ENCODE assay signal across 12 cellular contexts in the genomic region with DNA sequence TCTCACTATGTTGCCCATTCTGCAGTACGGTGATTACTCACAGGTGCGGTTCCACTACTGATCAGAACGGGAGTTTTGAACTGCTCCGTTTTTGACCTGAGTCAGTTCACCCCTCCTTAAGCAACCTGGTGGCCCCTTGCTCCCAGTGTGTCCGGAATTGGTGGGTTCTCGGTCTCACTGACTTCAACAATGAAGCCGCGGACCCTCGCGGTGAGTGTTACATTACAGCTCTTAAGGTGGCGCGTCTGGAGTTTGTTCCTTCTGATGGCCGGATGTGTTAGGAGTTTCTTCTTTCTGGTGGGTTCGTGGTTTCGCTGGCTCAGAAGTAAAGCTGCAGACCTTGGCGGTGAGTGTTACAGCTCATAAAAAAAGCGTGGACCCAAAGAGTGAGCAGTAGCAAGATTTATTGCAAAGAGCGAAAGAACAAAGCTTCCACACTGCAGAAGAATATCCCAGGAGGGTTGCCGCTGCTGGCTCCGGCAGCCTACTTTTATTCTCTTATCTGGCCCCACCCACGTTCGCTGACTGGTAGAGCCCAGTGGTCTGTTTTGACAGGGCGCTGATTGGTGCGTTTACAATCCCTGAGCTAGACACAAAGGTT. TPM values are rescaled to one million over a fixed set of nuclear protein-coding genes. Genes with fewer than 3 reads are reported as not detected.
DNase-seq lines count a peak whose midpoint lies in the region; ATAC-seq, FAIRE-seq and TF ChIP-seq lines count a peak whose summit lies in the region.
"Had no signal": no experiment of that assay in that cellular context is flagged by ENCODE, and none has a peak within 500 bp of the region (broad histone marks: within the 10 kb centered on the region; RNA-seq: fewer than 3 reads in every experiment).

No MANE protein-coding gene starts in this region.

- H3K36me3 ChIP-seq in OCI-LY1 (ENCODE audit: insufficient read depth, low read length) (no peaks in the 10 kb centered on the region), mucosa of descending colon (ENCODE audit: low read depth) (no peaks in the 10 kb centered on the region)

- intact Hi-C loops in activated T-helper 2 cell treated with anti-CD3 and anti-CD28 coated beads, Interferon-gamma antibody, Interleukin-2, Interleukin-4, amounts not matched to agents 10 μg/mL and 5 μg/mL and 100 μg/mL, durations not matched to agents 14 hours and 24 hours and 36 hours (cut with micrococcal nuclease), result loop anchor here (2.0 kb wide), 1 partner anchor 183 kb away; no protein-coding TSS in a partner anchor
- intact Hi-C loops in mucosa of descending colon (cut with DNase I, micrococcal nuclease), result loop anchor here in 1 of 2 donors (10.0 kb wide), 2 partner anchors 109 to 189 kb away; no protein-coding TSS in a partner anchor

- TF ChIP-seq POLR2A in GM12891 (IDR thresholded peaks at IDR 0.05; ENCODE audit: low read depth, low read length), result no peak

- H3K9ac ChIP-seq in OCI-LY1 (ENCODE audit: low read length), result no peak overlapping the region

- no peaks in the 10 kb centered on the region for H3K27me3 ChIP-seq in OCI-LY1 (ENCODE audit: insufficient read depth, low read length)

- no peaks in the 10 kb centered on the region for H3K9me2 ChIP-seq in OCI-LY1 (ENCODE audit: low read depth, low read length)

- peak overlapping the region; percentile 25 for H3K4me2 ChIP-seq in OCI-LY1 (ENCODE audit: low read length)
- H3K4me2 ChIP-seq: smooth muscle cell had no signal

- H3K36me3 Mint-ChIP-seq in activated T-helper 2 cell treated with anti-CD3 and anti-CD28 coated beads, Interferon-gamma antibody, Interleukin-2, Interleukin-4, amounts not matched to agents 10 μg/mL and 5 μg/mL and 100 μg/mL, durations not matched to agents 14 hours and 24 hours and 36 hours (ENCODE audit: low read depth), result no peaks in the 10 kb centered on the region
- H3K36me3 Mint-ChIP-seq: mesothelial cell of epicardium had no signal

- peaks cover 5% of the 10 kb centered on the region for H3K27me3 Mint-ChIP-seq in activated T-helper 2 cell treated with anti-CD3 and anti-CD28 coated beads, Interferon-gamma antibody, Interleukin-2, Interleukin-4, amounts not matched to agents 10 μg/mL and 5 μg/mL and 100 μg/mL, durations not matched to agents 14 hours and 24 hours and 36 hours (ENCODE audit: low read depth)

- H4K20me1 ChIP-seq in OCI-LY1 (ENCODE audit: insufficient read depth, low read length), result no peaks in the 10 kb centered on the region

- no peak overlapping the region for H3K27ac Mint-ChIP-seq in activated T-helper 2 cell treated with anti-CD3 and anti-CD28 coated beads, Interferon-gamma antibody, Interleukin-2, Interleukin-4, amounts not matched to agents 10 μg/mL and 5 μg/mL and 100 μg/mL, durations not matched to agents 14 hours and 24 hours and 36 hours
- H3K27ac Mint-ChIP-seq: mesothelial cell of epicardium had no signal

- peaks cover 27% of the 10 kb centered on the region for H3K4me1 ChIP-seq in OCI-LY1 (ENCODE audit: insufficient read depth, low read length, severe bottlenecking)
- no peaks in the 10 kb centered on the region for H3K4me1 ChIP-seq in mucosa of descending colon (ENCODE audit: low read depth)

- H3K27ac ChIP-seq in OCI-LY1 (ENCODE audit: low read depth, low read length, poor library complexity, severe bottlenecking), result peak overlapping the region; percentile 39

- no peak overlapping the region for H2AFZ ChIP-seq in OCI-LY1 (ENCODE audit: low read length)

- peak; percentile 13 for FAIRE-seq in GM12891 (lab: Jason Lieb, UNC)

- TF ChIP-seq CTCF in OCI-LY1 (IDR thresholded peaks at IDR 0.05; ENCODE audit: low read length), result no peak
- TF ChIP-seq CTCF in mucosa of descending colon (IDR thresholded peaks at IDR 0.05), result no peak

- no peaks in the 10 kb centered on the region for H3K9me3 Mint-ChIP-seq in activated T-helper 2 cell treated with anti-CD3 and anti-CD28 coated beads, Interferon-gamma antibody, Interleukin-2, Interleukin-4, amounts not matched to agents 10 μg/mL and 5 μg/mL and 100 μg/mL, durations not matched to agents 14 hours and 24 hours and 36 hours
- H3K9me3 Mint-ChIP-seq: mesothelial cell of epicardium had no signal

- H3F3A ChIP-seq in OCI-LY1 (ENCODE audit: insufficient read depth, low read length), result no peaks in the 10 kb centered on the region

- ATAC-seq in HG03521 (IDR thresholded peaks at IDR 0.05; ENCODE audit: unreplicated experiment) (no peak), mucosa of descending colon (no peak), HG02852 (IDR thresholded peaks at IDR 0.05; ENCODE audit: unreplicated experiment) (no peak)

- H3K4me1 Mint-ChIP-seq in activated T-helper 2 cell treated with anti-CD3 and anti-CD28 coated beads, Interferon-gamma antibody, Interleukin-2, Interleukin-4, amounts not matched to agents 10 μg/mL and 5 μg/mL and 100 μg/mL, durations not matched to agents 14 hours and 24 hours and 36 hours (ENCODE audit: low read depth), result peaks cover 7% of the 10 kb centered on the region

- H3K4me3 ChIP-seq in OCI-LY1 (ENCODE audit: low read depth, low read length, poor library complexity, severe bottlenecking) (peak overlapping the region; percentile 37), mucosa of descending colon (no peak overlapping the region)
- H3K4me3 ChIP-seq: smooth muscle cell had no signal

- no peak for DNase-seq in GM12891 (ENCODE audit: insufficient read length, low spot score)
- no peak for DNase-seq in activated T-helper 2 cell treated with anti-CD3 and anti-CD28 coated beads, Interferon-gamma antibody, Interleukin-2, Interleukin-4, amounts not matched to agents 10 μg/mL and 5 μg/mL and 100 μg/mL, durations not matched to agents 14 hours and 24 hours and 36 hours (ENCODE audit: low spot score)
- peak; percentile 4 for DNase-seq in stimulated activated CD4-positive, alpha-beta T cell treated with anti-CD3 and anti-CD28 coated beads, Interleukin-2, amount 100 ng/mL, for 4 hours (ENCODE audit: low read depth)
- DNase-seq in mucosa of descending colon, result no peak
- no peak for DNase-seq in DMS 273 treated with DMSO at 0.1 percent for 48 hours (lab: John Stamatoyannopoulos, UW)
- DNase-seq: dermis blood vessel endothelial cell, NCI-H2029 treated with DMSO at 0.1 percent for 48 hours had no signal

- H3K4me3 Mint-ChIP-seq in activated T-helper 2 cell treated with anti-CD3 and anti-CD28 coated beads, Interferon-gamma antibody, Interleukin-2, Interleukin-4, amounts not matched to agents 10 μg/mL and 5 μg/mL and 100 μg/mL, durations not matched to agents 14 hours and 24 hours and 36 hours (ENCODE audit: low read depth), result peak overlapping the region; percentile 70
- H3K4me3 Mint-ChIP-seq: mesothelial cell of epicardium had no signal

- H3K9me3 ChIP-seq in OCI-LY1 (ENCODE audit: low read length) (no peaks in the 10 kb centered on the region), mucosa of descending colon (no peaks in the 10 kb centered on the region)

- no peaks in the 10 kb centered on the region for H3K79me2 ChIP-seq in OCI-LY1 (ENCODE audit: insufficient read depth, low read length)

TF ChIP-seq in GM12891, 5 proteins besides CTCF, POLR2A, EP300 and RAD21:
- TF ChIP-seq SPI1 (IDR thresholded peaks at IDR 0.05; ENCODE audit: low read depth, low read length) (no peak), POLR2AphosphoS5 (IDR thresholded peaks at IDR 0.05; ENCODE audit: low read depth, low read length) (no peak), POU2F2 (IDR thresholded peaks at IDR 0.05; ENCODE audit: low read depth, low read length) (no peak), TAF1 (IDR thresholded peaks at IDR 0.05; ENCODE audit: low read depth, low read length) (no peak), PAX5 (IDR thresholded peaks at IDR 0.05; ENCODE audit: insufficient read depth, low read length, severe bottlenecking) (no peak)

RNA-seq across cellular contexts. Expression of a gene that starts 17.6 kb away (rescaled TPM):
- polyA plus RNA-seq in GM12891 (2012; ENCODE audit: low read depth, missing spikeins), result 145 TPM
- total RNA-seq in activated T-helper 2 cell treated with anti-CD3 and anti-CD28 coated beads, Interferon-gamma antibody, Interleukin-2, Interleukin-4, amounts not matched to agents 10 μg/mL and 5 μg/mL and 100 μg/mL, durations not matched to agents 14 hours and 24 hours and 36 hours, result 194 and 197 TPM in 2 replicates
- 10 to 100 TPM; 35.8 to 81.2 (median 63.2) TPM for total RNA-seq in mucosa of descending colon
